Comparison of ENCODE assay signal across 1 cellular context in the genomic region with DNA sequence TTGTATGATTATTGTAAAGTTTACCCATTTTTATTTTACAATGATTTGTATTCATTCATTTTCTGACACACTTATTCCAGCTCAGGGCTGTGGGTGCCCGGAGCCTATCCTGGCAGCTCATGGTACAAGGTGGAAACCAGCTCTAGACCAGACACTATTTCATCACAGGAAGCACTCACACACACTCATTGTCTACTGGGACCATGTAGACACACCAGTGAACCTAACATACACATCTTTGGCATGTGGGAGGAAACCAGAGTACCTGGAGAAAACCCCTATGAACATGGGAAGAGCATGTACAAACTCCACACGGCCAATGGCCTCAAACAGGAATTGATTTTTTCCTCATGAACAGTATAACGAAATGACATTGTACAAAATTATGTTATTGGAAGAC.
TF ChIP-seq lines count a peak whose summit lies in the region.

No MANE protein-coding gene starts in this region.

TF ChIP-seq in GM23338, 12 proteins besides CTCF, POLR2A, EP300 and RAD21:
- TF ChIP-seq, protein P1, sequence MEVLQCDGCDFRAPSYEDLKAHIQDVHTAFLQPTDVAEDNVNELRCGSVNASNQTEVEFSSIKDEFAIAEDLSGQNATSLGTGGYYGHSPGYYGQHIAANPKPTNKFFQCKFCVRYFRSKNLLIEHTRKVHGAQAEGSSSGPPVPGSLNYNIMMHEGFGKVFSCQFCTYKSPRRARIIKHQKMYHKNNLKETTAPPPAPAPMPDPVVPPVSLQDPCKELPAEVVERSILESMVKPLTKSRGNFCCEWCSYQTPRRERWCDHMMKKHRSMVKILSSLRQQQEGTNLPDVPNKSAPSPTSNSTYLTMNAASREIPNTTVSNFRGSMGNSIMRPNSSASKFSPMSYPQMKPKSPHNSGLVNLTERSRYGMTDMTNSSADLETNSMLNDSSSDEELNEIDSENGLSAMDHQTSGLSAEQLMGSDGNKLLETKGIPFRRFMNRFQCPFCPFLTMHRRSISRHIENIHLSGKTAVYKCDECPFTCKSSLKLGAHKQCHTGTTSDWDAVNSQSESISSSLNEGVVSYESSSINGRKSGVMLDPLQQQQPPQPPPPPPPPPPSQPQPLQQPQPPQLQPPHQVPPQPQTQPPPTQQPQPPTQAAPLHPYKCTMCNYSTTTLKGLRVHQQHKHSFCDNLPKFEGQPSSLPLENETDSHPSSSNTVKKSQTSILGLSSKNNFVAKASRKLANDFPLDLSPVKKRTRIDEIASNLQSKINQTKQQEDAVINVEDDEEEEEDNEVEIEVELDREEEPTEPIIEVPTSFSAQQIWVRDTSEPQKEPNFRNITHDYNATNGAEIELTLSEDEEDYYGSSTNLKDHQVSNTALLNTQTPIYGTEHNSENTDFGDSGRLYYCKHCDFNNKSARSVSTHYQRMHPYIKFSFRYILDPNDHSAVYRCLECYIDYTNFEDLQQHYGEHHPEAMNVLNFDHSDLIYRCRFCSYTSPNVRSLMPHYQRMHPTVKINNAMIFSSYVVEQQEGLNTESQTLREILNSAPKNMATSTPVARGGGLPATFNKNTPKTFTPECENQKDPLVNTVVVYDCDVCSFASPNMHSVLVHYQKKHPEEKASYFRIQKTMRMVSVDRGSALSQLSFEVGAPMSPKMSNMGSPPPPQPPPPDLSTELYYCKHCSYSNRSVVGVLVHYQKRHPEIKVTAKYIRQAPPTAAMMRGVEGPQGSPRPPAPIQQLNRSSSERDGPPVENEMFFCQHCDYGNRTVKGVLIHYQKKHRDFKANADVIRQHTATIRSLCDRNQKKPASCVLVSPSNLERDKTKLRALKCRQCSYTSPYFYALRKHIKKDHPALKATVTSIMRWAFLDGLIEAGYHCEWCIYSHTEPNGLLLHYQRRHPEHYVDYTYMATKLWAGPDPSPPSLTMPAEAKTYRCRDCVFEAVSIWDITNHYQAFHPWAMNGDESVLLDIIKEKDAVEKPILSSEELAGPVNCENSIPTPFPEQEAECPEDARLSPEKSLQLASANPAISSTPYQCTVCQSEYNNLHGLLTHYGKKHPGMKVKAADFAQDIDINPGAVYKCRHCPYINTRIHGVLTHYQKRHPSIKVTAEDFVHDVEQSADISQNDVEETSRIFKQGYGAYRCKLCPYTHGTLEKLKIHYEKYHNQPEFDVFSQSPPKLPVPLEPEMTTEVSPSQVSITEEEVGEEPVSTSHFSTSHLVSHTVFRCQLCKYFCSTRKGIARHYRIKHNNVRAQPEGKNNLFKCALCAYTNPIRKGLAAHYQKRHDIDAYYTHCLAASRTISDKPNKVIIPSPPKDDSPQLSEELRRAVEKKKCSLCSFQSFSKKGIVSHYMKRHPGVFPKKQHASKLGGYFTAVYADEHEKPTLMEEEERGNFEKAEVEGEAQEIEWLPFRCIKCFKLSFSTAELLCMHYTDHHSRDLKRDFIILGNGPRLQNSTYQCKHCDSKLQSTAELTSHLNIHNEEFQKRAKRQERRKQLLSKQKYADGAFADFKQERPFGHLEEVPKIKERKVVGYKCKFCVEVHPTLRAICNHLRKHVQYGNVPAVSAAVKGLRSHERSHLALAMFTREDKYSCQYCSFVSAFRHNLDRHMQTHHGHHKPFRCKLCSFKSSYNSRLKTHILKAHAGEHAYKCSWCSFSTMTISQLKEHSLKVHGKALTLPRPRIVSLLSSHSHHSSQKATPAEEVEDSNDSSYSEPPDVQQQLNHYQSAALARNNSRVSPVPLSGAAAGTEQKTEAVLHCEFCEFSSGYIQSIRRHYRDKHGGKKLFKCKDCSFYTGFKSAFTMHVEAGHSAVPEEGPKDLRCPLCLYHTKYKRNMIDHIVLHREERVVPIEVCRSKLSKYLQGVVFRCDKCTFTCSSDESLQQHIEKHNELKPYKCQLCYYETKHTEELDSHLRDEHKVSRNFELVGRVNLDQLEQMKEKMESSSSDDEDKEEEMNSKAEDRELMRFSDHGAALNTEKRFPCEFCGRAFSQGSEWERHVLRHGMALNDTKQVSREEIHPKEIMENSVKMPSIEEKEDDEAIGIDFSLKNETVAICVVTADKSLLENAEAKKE (CRISPR knock-in tag; IDR thresholded peaks at IDR 0.05) = no peak
- no peak for TF ChIP-seq POLR2AphosphoS5 (IDR thresholded peaks at IDR 0.05; ENCODE audit: low read depth)
- no peak for TF ChIP-seq CREB1 (CRISPR knock-in tag; IDR thresholded peaks at IDR 0.05; ENCODE audit: low read depth)
